In genomic region chr6:18260448-18261106, GRCh38 we compare ENCODE assay signal across 8 cellular contexts. TPM values are rescaled to one million over a fixed set of nuclear protein-coding genes. Genes with fewer than 3 reads are reported as not detected.
A peak's percentile ranks its signal among the peaks of the same experiment; 100 is the strongest.
DNase-seq lines count a peak whose midpoint lies in the region; ATAC-seq, FAIRE-seq and TF ChIP-seq lines count a peak whose summit lies in the region.

No MANE protein-coding gene starts in this region.

- FAIRE-seq in RCC 7860 (lab: Jason Lieb, UNC) = no peak

- CTCF ChIA-PET in CD8-positive, alpha-beta T cell (lab: Charles Lee) = interaction anchor here (0.7 kb wide), 2 partner anchors 9 to 14 kb away, joined by 3 read pairs; no protein-coding TSS in a partner anchor

- H3K27me3 Mint-ChIP-seq in CD8-positive, alpha-beta T cell (ENCODE audit: low read depth) = no peaks in the 10 kb centered on the region

- peaks cover 26% of the 10 kb centered on the region for H3K4me1 ChIP-seq in CD8-positive, alpha-beta T cell (ENCODE audit: insufficient read depth, low read length)
- H3K4me1 ChIP-seq in subcutaneous abdominal adipose tissue (ENCODE audit: control insufficient read depth in 5 of 5, insufficient read depth in 5 of 5, low read length in 5 of 5) = peaks cover 3 to 40% (median 36%) of the 10 kb centered on the region in 5 donors

- peaks cover 49% of the 10 kb centered on the region for H3K36me3 Mint-ChIP-seq in CD8-positive, alpha-beta T cell

- no peak for ATAC-seq in CD8-positive, alpha-beta T cell
- ATAC-seq in GM18870 (IDR thresholded peaks at IDR 0.05; ENCODE audit: unreplicated experiment) = peak; percentile 50
- ATAC-seq in HG03066 (IDR thresholded peaks at IDR 0.05; ENCODE audit: low read depth, unreplicated experiment) = peak; percentile 29
- peak; percentile 5 for ATAC-seq in esophagus mucosa

- H3K4me1 Mint-ChIP-seq in CD8-positive, alpha-beta T cell (ENCODE audit: low read depth) = peaks cover 57% of the 10 kb centered on the region

- no peaks in the 10 kb centered on the region for H3K9me3 ChIP-seq in CD8-positive, alpha-beta T cell (ENCODE audit: low read length)
- no peaks in the 10 kb centered on the region for H3K9me3 ChIP-seq in subcutaneous abdominal adipose tissue (ENCODE audit: control insufficient read depth in 5 of 5, low read length in 5 of 5)

- no peaks in the 10 kb centered on the region for H3K9me3 Mint-ChIP-seq in CD8-positive, alpha-beta T cell

- peak in 1 of 7 experiments; percentile 19 for DNase-seq in CD8-positive, alpha-beta T cell
- DNase-seq in RCC 7860 (ENCODE audit: low spot score) (peak; percentile 44), epidermal melanocyte (ENCODE audit: insufficient read length, low spot score) (no peak), amygdala (lab: John Stamatoyannopoulos, UW) (no peak)

- peak overlapping the region; percentile 32 for H3K4me3 Mint-ChIP-seq in CD8-positive, alpha-beta T cell

- H3K27ac Mint-ChIP-seq in CD8-positive, alpha-beta T cell = peak overlapping the region; percentile 84

- peaks cover 2% of the 10 kb centered on the region for H3K36me3 ChIP-seq in CD8-positive, alpha-beta T cell (ENCODE audit: insufficient read depth, low read length)
- H3K36me3 ChIP-seq in subcutaneous abdominal adipose tissue (ENCODE audit: control insufficient read depth in 5 of 5, insufficient read depth in 5 of 5, low read length in 5 of 5) = peaks cover 5 to 15% (median 10%) of the 10 kb centered on the region in 5 donors

- H3K27ac ChIP-seq in CD8-positive, alpha-beta T cell (ENCODE audit: low read depth, low read length) = no peak overlapping the region
- peak overlapping the region; percentile 52 for H3K27ac ChIP-seq in subcutaneous abdominal adipose tissue (ENCODE audit: low read depth, low read length)

- no peaks in the 10 kb centered on the region for H3K27me3 ChIP-seq in CD8-positive, alpha-beta T cell (ENCODE audit: insufficient read depth, low read length)
- no peaks in the 10 kb centered on the region for H3K27me3 ChIP-seq in subcutaneous abdominal adipose tissue (ENCODE audit: control insufficient read depth in 5 of 5, insufficient read depth in 4 of 5, low read length in 5 of 5)

- no peak for TF ChIP-seq CTCF in CD8-positive, alpha-beta T cell (IDR thresholded peaks at IDR 0.05)

- peak overlapping the region in 1 of 5 donors; percentile 2 for H3K9ac ChIP-seq in subcutaneous abdominal adipose tissue (ENCODE audit: low read length in 5 of 5)

- POLR2A ChIA-PET in CD8-positive, alpha-beta T cell (lab: Charles Lee) = interaction anchor here (1.4 kb wide), 1 partner anchor 19 kb away, joined by 3 read pairs; no protein-coding TSS in a partner anchor

- no peak overlapping the region for H3K4me3 ChIP-seq in CD8-positive, alpha-beta T cell (ENCODE audit: low read depth, low read length)
- no peak overlapping the region for H3K4me3 ChIP-seq in subcutaneous abdominal adipose tissue (ENCODE audit: low read depth in 1 of 5, low read length in 5 of 5)

- intact Hi-C loops in CD8-positive, alpha-beta T cell (cut with DNase I, micrococcal nuclease) = loop anchor here (5.0 to 10.0 kb wide), 5 partner anchors 38 to 1936 kb away; partner anchors contain the start of genes FAM8A1 (in 2 of the 2), ATXN1 (in 1 of the 2) and RNF144B (in 1 of the 2)

RNA-seq across cellular contexts. Expression of gene DEK, which starts 3.8 kb away (rescaled TPM):
- total RNA-seq in CD8-positive, alpha-beta T cell = 10 to 100 TPM; 39.5 to 47.5 TPM
- total RNA-seq in esophagus mucosa = 69.1 TPM
